11 cellular contexts compared by ENCODE assay signal in the genomic region with DNA sequence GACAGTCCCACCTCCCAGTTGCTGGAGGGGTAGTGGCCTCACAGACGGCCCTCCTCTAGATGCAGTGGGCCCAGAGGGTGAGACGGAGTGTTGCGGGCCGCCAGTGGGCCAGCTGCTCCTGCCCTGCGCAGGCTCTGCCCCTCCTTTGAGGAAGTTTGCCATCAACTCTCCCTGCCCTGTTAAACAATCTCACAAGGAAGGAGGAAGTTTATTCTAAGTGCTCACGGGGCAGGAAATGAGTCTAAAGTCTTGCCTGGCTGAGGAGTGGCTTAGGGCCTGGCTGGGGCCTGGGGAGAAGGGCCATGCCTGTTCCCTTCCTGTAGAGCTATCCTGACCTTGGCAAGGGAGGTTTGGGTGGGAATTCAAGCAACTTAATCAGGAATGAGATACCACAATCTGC. TPM values are rescaled to one million over a fixed set of nuclear protein-coding genes. Genes with fewer than 3 reads are reported as not detected.
DNase-seq lines count a peak whose midpoint lies in the region; ATAC-seq and TF ChIP-seq lines count a peak whose summit lies in the region.
"Had no signal": no experiment of that assay in that cellular context is flagged by ENCODE, and none has a peak within 500 bp of the region (broad histone marks: within the 10 kb centered on the region; RNA-seq: fewer than 3 reads in every experiment).

A gene with protein sequence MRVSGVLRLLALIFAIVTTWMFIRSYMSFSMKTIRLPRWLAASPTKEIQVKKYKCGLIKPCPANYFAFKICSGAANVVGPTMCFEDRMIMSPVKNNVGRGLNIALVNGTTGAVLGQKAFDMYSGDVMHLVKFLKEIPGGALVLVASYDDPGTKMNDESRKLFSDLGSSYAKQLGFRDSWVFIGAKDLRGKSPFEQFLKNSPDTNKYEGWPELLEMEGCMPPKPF (minus strand): TSS at position 92 of the 400 bp plus-strand sequence. CDS start 11,211 bp downstream, outside the sequence.

- peak within 1 kb of the TSS; percentile 91 for H3K18ac ChIP-seq in neuronal stem cell (ENCODE audit: low read length)

- intact Hi-C loops in CD14-positive monocyte (cut with micrococcal nuclease): no loop called here

- H3K4me2 ChIP-seq in neuronal stem cell (ENCODE audit: insufficient read depth, low read length, poor library complexity, severe bottlenecking): no peak within 1 kb of the TSS

- no peak within 1 kb of the TSS for H2BK120ac ChIP-seq in neuronal stem cell (ENCODE audit: low read depth, low read length)

- H3K23ac ChIP-seq in neuronal stem cell (ENCODE audit: low read depth, low read length, poor library complexity): peak within 1 kb of the TSS; percentile 26

- no peaks in the 10 kb centered on the region for H3K79me1 ChIP-seq in neuronal stem cell (ENCODE audit: low read depth, low read length)

- no peak within 1 kb of the TSS for H2BK5ac ChIP-seq in neuronal stem cell (ENCODE audit: low read length)

- H3K9ac ChIP-seq in neuronal stem cell (ENCODE audit: low read depth, low read length, poor library complexity): no peak within 1 kb of the TSS

- peak within 1 kb of the TSS; percentile 31 for H2BK12ac ChIP-seq in neuronal stem cell (ENCODE audit: low read length)

- H3K4me1 Mint-ChIP-seq in CD14-positive monocyte: peaks cover 26% of the 10 kb centered on the region

- H3K27ac ChIP-seq in neuronal stem cell (replicated peaks; ENCODE audit: low read length): no peak within 1 kb of the TSS

- H3K36me3 ChIP-seq in neuronal stem cell (replicated peaks in 1 of 2; ENCODE audit: control insufficient read depth in 2 of 2, insufficient read depth in 2 of 2, low read length in 2 of 2): no peaks in the 10 kb centered on the region

- DNase-seq in CD14-positive monocyte (ENCODE audit: low spot score) (peak; percentile 68), NOMO-1 treated with dmso at 0.1 percent for 144 hours (lab: John Stamatoyannopoulos, UW; ENCODE audit: unreplicated experiment) (peak; percentile 56), neuronal stem cell (ENCODE audit: low spot score) (no peak), NCI-H1694 (lab: John Stamatoyannopoulos, UW) (no peak), inferior parietal cortex (ENCODE audit: extremely low spot score) (no peak)
- DNase-seq: activated CD4-positive, alpha-beta T cell treated with anti-CD3 and anti-CD28 coated beads for 1 hour; NCI-H226 had no signal

- H3K4me3 Mint-ChIP-seq in CD14-positive monocyte: peak within 1 kb of the TSS; percentile 55 to 76

- H2BK15ac ChIP-seq in neuronal stem cell (ENCODE audit: low read length): peak within 1 kb of the TSS; percentile 13

- H3K4ac ChIP-seq in neuronal stem cell (ENCODE audit: low read length): peak within 1 kb of the TSS; percentile 38

- ATAC-seq in esophagus mucosa (peak; percentile 78), HG02798 (IDR thresholded peaks at IDR 0.05; ENCODE audit: poor library complexity, unreplicated experiment) (no peak), GM18907 (IDR thresholded peaks at IDR 0.05; ENCODE audit: unreplicated experiment) (no peak)

- H3K27me3 Mint-ChIP-seq in CD14-positive monocyte (ENCODE audit: low read depth in 3 of 3): peaks cover 0 to 3% (median 0%) of the 10 kb centered on the region in 3 donors

- H3K4me3 ChIP-seq in neuronal stem cell (ENCODE audit: low read length in 2 of 2): no peak within 1 kb of the TSS
- H3K4me3 ChIP-seq: skin epidermis had no signal

- peaks cover 0 to 2% of the 10 kb centered on the region in 2 donors for H3K9me3 ChIP-seq in neuronal stem cell (replicated peaks in 1 of 2; ENCODE audit: control insufficient read depth in 2 of 2, insufficient read depth in 1 of 2, low read depth in 1 of 2, low read length in 2 of 2)

- no peak for TF ChIP-seq CTCF in CD14-positive monocyte (IDR thresholded peaks at IDR 0.05)

- peaks cover 0 to 13% of the 10 kb centered on the region in 2 donors for H3K36me3 Mint-ChIP-seq in CD14-positive monocyte

- H3K9me3 Mint-ChIP-seq in CD14-positive monocyte: peaks cover 0 to 18% (median 7%) of the 10 kb centered on the region in 7 donors

- no CpG with 5 or more reads among the region's 6 CpGs for WGBS in neuronal stem cell (ENCODE audit: extremely low coverage in 2 of 2, insufficient read length in 2 of 2, insufficient replicate concordance in 1 of 2), 2 donors

- peaks cover 0 to 5% of the 10 kb centered on the region in 2 donors for H3K4me1 ChIP-seq in neuronal stem cell (ENCODE audit: control insufficient read depth in 2 of 2, insufficient read depth in 1 of 2, low read depth in 1 of 2, low read length in 2 of 2)

- H3K14ac ChIP-seq in neuronal stem cell (ENCODE audit: low read length): peak within 1 kb of the TSS; percentile 86

- no peak within 1 kb of the TSS for H4K8ac ChIP-seq in neuronal stem cell (ENCODE audit: low read depth, low read length)

- peak within 1 kb of the TSS; percentile 60 for H2AK5ac ChIP-seq in neuronal stem cell (ENCODE audit: low read depth, low read length)

- H2AFZ ChIP-seq in neuronal stem cell (ENCODE audit: low read length): no peak within 1 kb of the TSS

- no peak within 1 kb of the TSS for H4K91ac ChIP-seq in neuronal stem cell (ENCODE audit: low read depth, low read length, poor library complexity)

- H3K27ac Mint-ChIP-seq in CD14-positive monocyte: peak within 1 kb of the TSS; percentile 86 to 95 (median 89)

- peaks cover 0 to 14% (median 0%) of the 10 kb centered on the region in 3 experiments for H3K27me3 ChIP-seq in neuronal stem cell (ENCODE audit: control insufficient read depth in 3 of 3, insufficient read depth in 3 of 3, low read depth in 1 of 3, low read length in 3 of 3)

RNA-seq across cellular contexts. Expression of the gene that starts here (rescaled TPM):
- 1 to 10 TPM in 1 of 2 donors, under 1 TPM in 1; 0.71 to 1.9 TPM for polyA plus RNA-seq in CD14-positive monocyte
- 134 TPM for total RNA-seq in esophagus mucosa
- 0.08 TPM for polyA plus RNA-seq in neuronal stem cell (2013, experiment 1 of 2)
- polyA plus RNA-seq in neuronal stem cell (2013, experiment 2 of 2): 0.08 TPM

Comparison
In these comparisons a context has a peak if more than half of its experiments do, and no peak if none do; other contexts are left out.
1. DNase-seq: peak in CD14-positive monocyte (single experiment) and NOMO-1 treated with dmso at 0.1 percent for 144 hours (single experiment); none in neuronal stem cell (single experiment), NCI-H1694 (single experiment) and inferior parietal cortex (single experiment).